1 cellular context compared by ENCODE assay signal in the genomic region with DNA sequence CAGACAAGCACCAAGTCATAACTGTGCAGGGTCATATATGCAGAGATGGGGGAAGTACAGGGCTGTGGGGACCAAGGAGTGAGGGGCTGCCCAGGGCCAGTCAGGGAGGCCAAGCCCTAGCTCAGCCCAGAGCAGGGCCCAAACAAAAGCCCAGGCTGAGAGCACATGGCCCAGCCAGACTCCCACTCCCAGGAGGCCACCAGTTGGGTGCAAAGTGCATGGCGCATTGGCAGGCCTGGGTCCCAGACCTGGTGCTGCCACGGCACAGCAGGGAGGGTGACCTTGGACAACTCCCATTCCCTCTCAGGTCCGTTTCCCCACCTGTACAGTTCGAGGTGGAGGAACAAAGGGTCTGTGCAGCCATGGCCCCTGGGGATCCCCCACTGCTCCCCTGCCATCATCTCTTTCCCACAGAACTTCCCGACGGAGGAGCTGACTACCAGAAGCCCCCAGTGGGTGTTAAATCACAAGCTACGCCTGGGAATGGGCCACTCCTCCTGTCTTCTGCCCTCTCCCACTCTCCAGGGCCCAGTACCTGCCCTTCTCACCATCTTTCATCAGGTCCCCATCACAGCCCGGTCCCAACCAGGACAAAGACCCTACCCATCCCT.
TF ChIP-seq lines count a peak whose summit lies in the region.

No MANE protein-coding gene starts in this region.

TF ChIP-seq in K562, 482 proteins besides CTCF, POLR2A, EP300 and RAD21 (continued from another document):
- TF ChIP-seq MLLT1 (IDR thresholded peaks at IDR 0.05), result no peak
- 0 out of 2 replicates have a peak, but pooled peaks have one; percentile 23 for TF ChIP-seq MYC (IDR thresholded peaks at IDR 0.05; ENCODE audit: low read depth, low read length)
- no peak for TF ChIP-seq MYC (CRISPR knock-in tag; IDR thresholded peaks at IDR 0.05; ENCODE audit: borderline replicate concordance, low read depth)
- 0 out of 2 replicates have a peak, but pooled peaks have one; percentile 27 for TF ChIP-seq GABPB1 (CRISPR knock-in tag; IDR thresholded peaks at IDR 0.05)
- no peak for TF ChIP-seq RNF2 (IDR thresholded peaks at IDR 0.05)
- TF ChIP-seq, protein P1, sequence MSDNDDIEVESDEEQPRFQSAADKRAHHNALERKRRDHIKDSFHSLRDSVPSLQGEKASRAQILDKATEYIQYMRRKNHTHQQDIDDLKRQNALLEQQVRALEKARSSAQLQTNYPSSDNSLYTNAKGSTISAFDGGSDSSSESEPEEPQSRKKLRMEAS (CRISPR knock-in tag; IDR thresholded peaks at IDR 0.05), result peak; percentile 72
- TF ChIP-seq POLR3G (IDR thresholded peaks at IDR 0.05; ENCODE audit: extremely low read depth, insufficient read length, insufficient replicate concordance), result no peak
- no peak for TF ChIP-seq ZEB2 (IDR thresholded peaks at IDR 0.05)
- TF ChIP-seq ZNF311 (CRISPR knock-in tag; IDR thresholded peaks at IDR 0.05), result no peak
- TF ChIP-seq BRCA1 (IDR thresholded peaks at IDR 0.05), result no peak
- TF ChIP-seq BRCA1 (CRISPR knock-in tag; IDR thresholded peaks at IDR 0.05), result no peak
- no peak for TF ChIP-seq NR2C1 (IDR thresholded peaks at IDR 0.05)
- TF ChIP-seq NR2C1 (tag; IDR thresholded peaks at IDR 0.05), result no peak
- TF ChIP-seq, protein P2, sequence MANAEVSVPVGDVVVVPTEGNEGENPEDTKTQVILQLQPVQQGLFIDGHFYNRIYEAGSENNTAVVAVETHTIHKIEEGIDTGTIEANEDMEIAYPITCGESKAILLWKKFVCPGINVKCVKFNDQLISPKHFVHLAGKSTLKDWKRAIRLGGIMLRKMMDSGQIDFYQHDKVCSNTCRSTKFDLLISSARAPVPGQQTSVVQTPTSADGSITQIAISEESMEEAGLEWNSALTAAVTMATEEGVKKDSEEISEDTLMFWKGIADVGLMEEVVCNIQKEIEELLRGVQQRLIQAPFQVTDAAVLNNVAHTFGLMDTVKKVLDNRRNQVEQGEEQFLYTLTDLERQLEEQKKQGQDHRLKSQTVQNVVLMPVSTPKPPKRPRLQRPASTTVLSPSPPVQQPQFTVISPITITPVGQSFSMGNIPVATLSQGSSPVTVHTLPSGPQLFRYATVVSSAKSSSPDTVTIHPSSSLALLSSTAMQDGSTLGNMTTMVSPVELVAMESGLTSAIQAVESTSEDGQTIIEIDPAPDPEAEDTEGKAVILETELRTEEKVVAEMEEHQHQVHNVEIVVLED (CRISPR knock-in tag; IDR thresholded peaks at IDR 0.05), result no peak
- no peak for TF ChIP-seq XRCC3 (IDR thresholded peaks at IDR 0.05)
- no peak for TF ChIP-seq ETS2 (tag; IDR thresholded peaks at IDR 0.05; ENCODE audit: borderline replicate concordance, poor library complexity, severe bottlenecking)
- no peak for TF ChIP-seq RHOXF2B (CRISPR knock-in tag; conservative IDR thresholded peaks at IDR 0.05)
- TF ChIP-seq, protein P3, sequence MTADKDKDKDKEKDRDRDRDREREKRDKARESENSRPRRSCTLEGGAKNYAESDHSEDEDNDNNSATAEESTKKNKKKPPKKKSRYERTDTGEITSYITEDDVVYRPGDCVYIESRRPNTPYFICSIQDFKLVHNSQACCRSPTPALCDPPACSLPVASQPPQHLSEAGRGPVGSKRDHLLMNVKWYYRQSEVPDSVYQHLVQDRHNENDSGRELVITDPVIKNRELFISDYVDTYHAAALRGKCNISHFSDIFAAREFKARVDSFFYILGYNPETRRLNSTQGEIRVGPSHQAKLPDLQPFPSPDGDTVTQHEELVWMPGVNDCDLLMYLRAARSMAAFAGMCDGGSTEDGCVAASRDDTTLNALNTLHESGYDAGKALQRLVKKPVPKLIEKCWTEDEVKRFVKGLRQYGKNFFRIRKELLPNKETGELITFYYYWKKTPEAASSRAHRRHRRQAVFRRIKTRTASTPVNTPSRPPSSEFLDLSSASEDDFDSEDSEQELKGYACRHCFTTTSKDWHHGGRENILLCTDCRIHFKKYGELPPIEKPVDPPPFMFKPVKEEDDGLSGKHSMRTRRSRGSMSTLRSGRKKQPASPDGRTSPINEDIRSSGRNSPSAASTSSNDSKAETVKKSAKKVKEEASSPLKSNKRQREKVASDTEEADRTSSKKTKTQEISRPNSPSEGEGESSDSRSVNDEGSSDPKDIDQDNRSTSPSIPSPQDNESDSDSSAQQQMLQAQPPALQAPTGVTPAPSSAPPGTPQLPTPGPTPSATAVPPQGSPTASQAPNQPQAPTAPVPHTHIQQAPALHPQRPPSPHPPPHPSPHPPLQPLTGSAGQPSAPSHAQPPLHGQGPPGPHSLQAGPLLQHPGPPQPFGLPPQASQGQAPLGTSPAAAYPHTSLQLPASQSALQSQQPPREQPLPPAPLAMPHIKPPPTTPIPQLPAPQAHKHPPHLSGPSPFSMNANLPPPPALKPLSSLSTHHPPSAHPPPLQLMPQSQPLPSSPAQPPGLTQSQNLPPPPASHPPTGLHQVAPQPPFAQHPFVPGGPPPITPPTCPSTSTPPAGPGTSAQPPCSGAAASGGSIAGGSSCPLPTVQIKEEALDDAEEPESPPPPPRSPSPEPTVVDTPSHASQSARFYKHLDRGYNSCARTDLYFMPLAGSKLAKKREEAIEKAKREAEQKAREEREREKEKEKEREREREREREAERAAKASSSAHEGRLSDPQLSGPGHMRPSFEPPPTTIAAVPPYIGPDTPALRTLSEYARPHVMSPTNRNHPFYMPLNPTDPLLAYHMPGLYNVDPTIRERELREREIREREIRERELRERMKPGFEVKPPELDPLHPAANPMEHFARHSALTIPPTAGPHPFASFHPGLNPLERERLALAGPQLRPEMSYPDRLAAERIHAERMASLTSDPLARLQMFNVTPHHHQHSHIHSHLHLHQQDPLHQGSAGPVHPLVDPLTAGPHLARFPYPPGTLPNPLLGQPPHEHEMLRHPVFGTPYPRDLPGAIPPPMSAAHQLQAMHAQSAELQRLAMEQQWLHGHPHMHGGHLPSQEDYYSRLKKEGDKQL (CRISPR knock-in tag; IDR thresholded peaks at IDR 0.05; ENCODE audit: borderline replicate concordance), result no peak
